ENCODE assay signal across 15 cellular contexts in the genomic region with DNA sequence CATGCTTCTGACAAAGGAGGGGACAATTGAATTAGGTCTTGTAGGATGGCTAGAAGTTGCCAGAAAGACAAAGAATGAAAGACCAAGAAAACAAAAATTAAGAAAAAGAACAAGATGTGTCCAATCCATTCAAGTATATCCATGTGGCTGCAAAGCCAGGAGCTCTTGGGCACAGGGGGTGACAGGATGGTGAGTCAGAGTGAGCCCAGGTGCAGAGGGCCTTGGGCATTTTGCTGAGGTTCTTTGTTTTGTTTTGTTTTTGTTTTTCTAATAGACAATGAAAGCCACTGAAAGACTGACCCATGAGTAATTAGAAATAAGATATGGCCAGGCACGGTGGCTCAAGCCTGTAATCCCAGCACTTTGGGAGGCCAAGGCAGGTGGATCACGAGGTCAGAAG.
DNase-seq lines count a peak whose midpoint lies in the region; ATAC-seq and TF ChIP-seq lines count a peak whose summit lies in the region.
"Had no signal": no experiment of that assay in that cellular context is flagged by ENCODE, and none has a peak within 500 bp of the region (broad histone marks: within the 10 kb centered on the region; RNA-seq: fewer than 3 reads in every experiment).

No MANE protein-coding gene starts in this region.

- CTCF ChIA-PET in MCF 10A (lab: Yijun Ruan, JAX): interaction anchor here (0.6 kb wide), 1 partner anchor 154 kb away, joined by 3 read pairs; no protein-coding TSS in a partner anchor
- CTCF ChIA-PET in Panc1 (lab: Charles Lee): no interaction called here

- in situ Hi-C loops in Panc1 (cut with HindIII; ENCODE audit: low pct_unique_long_range_greater_than_20kb, low sequenced_read_pairs): no loop called here

- H3K9me3 Mint-ChIP-seq in MCF 10A (ENCODE audit: unreplicated experiment): no peaks in the 10 kb centered on the region

- H3K27ac Mint-ChIP-seq in MCF 10A (ENCODE audit: low read depth, unreplicated experiment): no peak overlapping the region

- peaks cover 7% of the 10 kb centered on the region for H3K4me1 Mint-ChIP-seq in MCF 10A (ENCODE audit: insufficient read depth, unreplicated experiment)

- no peak overlapping the region for H3K4me3 Mint-ChIP-seq in MCF 10A (ENCODE audit: unreplicated experiment)

- H3K27ac ChIP-seq in breast epithelium (no peak overlapping the region), Panc1 (ENCODE audit: low read length) (no peak overlapping the region), esophagus muscularis mucosa (replicated peaks in 1 of 4) (no peak overlapping the region), MM.1S (ENCODE audit: low read length) (no peak overlapping the region)
- H3K27ac ChIP-seq: BLaER1 treated with 17β-estradiol and CSF1 and Interleukin-3, amounts not matched to agents 10 nM and 100 nM had no signal

- H3K27me3 ChIP-seq in breast epithelium (no peaks in the 10 kb centered on the region), Panc1 (ENCODE audit: control insufficient read depth, insufficient read depth, low read length) (no peaks in the 10 kb centered on the region), esophagus muscularis mucosa (no peaks in the 10 kb centered on the region), MM.1S (replicated peaks; ENCODE audit: insufficient read depth, low read length) (no peaks in the 10 kb centered on the region)
- H3K27me3 ChIP-seq: BLaER1 treated with 17β-estradiol and CSF1 and Interleukin-3, amounts not matched to agents 10 nM and 100 nM had no signal

- H2AFZ ChIP-seq in MM.1S (ENCODE audit: low read length): no peak overlapping the region

- no peaks in the 10 kb centered on the region for H4K20me1 ChIP-seq in MM.1S (ENCODE audit: insufficient read depth, low read length)
- H4K20me1 ChIP-seq: BLaER1 treated with 17β-estradiol and CSF1 and Interleukin-3, amounts not matched to agents 10 nM and 100 nM had no signal

- no peaks in the 10 kb centered on the region for H3K36me3 Mint-ChIP-seq in MCF 10A (ENCODE audit: insufficient read depth, unreplicated experiment)

- peak; percentile 69 for DNase-seq in MCF 10A (ENCODE audit: unreplicated experiment)
- DNase-seq in breast epithelium (ENCODE audit: low spot score in 2 of 2): no peak
- no peak for DNase-seq in Panc1 (ENCODE audit: low read depth, low spot score)
- peak; percentile 39 for DNase-seq in esophagus muscularis mucosa (ENCODE audit: extremely low spot score)
- DNase-seq in MM.1S: no peak
- DNase-seq in NCI-H510A treated with DMSO at 0.1 percent for 48 hours (lab: John Stamatoyannopoulos, UW): no peak
- DNase-seq in NCI-H526 treated with DMSO at 0.1 percent for 48 hours (lab: John Stamatoyannopoulos, UW): no peak
- DNase-seq: 8988T, NCI-H1092, NCI-H1694 treated with DMSO at 0.1 percent for 48 hours, SHP77 had no signal

- H3K27me3 Mint-ChIP-seq in MCF 10A (ENCODE audit: insufficient read depth, unreplicated experiment): no peaks in the 10 kb centered on the region

- ATAC-seq in Panc1: peak; percentile 76
- ATAC-seq in GM21390 (IDR thresholded peaks at IDR 0.05; ENCODE audit: unreplicated experiment): no peak
- ATAC-seq: GM12878 had no signal

- H3K4me1 ChIP-seq in breast epithelium (no peaks in the 10 kb centered on the region), Panc1 (ENCODE audit: control insufficient read depth, insufficient read depth, low read length) (no peaks in the 10 kb centered on the region), esophagus muscularis mucosa (peaks cover 0 to 8% (median 6%) of the 10 kb centered on the region in 4 donors), MM.1S (ENCODE audit: low read length) (no peaks in the 10 kb centered on the region)
- H3K4me1 ChIP-seq: BLaER1 treated with 17β-estradiol and CSF1 and Interleukin-3, amounts not matched to agents 10 nM and 100 nM; HAP-1 had no signal

- no peak for TF ChIP-seq EP300 in esophagus muscularis mucosa (IDR thresholded peaks at IDR 0.05)

- TF ChIP-seq POLR2A in breast epithelium (IDR thresholded peaks at IDR 0.05) (no peak), esophagus muscularis mucosa (IDR thresholded peaks at IDR 0.05; ENCODE audit: low read depth) (no peak)

- POLR2A ChIA-PET in MCF 10A (lab: Yijun Ruan, JAX): interaction anchor here (0.6 kb wide), 1 partner anchor 332 kb away, joined by 3 read pairs; no protein-coding TSS in a partner anchor
- POLR2A ChIA-PET in Panc1 (lab: Charles Lee): no interaction called here

- no peak overlapping the region for H3K4me3 ChIP-seq in breast epithelium
- H3K4me3 ChIP-seq in Panc1 (ENCODE audit: low read depth in 2 of 2, low read length in 2 of 2): no peak overlapping the region
- no peak overlapping the region for H3K4me3 ChIP-seq in esophagus muscularis mucosa
- no peak overlapping the region for H3K4me3 ChIP-seq in MM.1S (ENCODE audit: low read length)
- H3K4me3 ChIP-seq: BLaER1 treated with 17β-estradiol and CSF1 and Interleukin-3, amounts not matched to agents 10 nM and 100 nM; GM12878; HAP-1 had no signal

- BruUV-seq in MCF 10A (replicated peaks; lab: Mats Ljungman, UMichigan) (no TSS peak), Panc1 (replicated peaks; lab: Mats Ljungman, UMichigan) (no TSS peak)

- H3K9me3 ChIP-seq in breast epithelium: no peaks in the 10 kb centered on the region
- no peaks in the 10 kb centered on the region for H3K9me3 ChIP-seq in Panc1 (ENCODE audit: control insufficient read depth, insufficient read depth, low read depth, low read length)
- no peaks in the 10 kb centered on the region for H3K9me3 ChIP-seq in esophagus muscularis mucosa
- no peaks in the 10 kb centered on the region for H3K9me3 ChIP-seq in MM.1S (replicated peaks; ENCODE audit: insufficient read depth, low read length)
- H3K9me3 ChIP-seq: BLaER1 treated with 17β-estradiol and CSF1 and Interleukin-3, amounts not matched to agents 10 nM and 100 nM; HAP-1 had no signal

- H3K36me3 ChIP-seq in breast epithelium (no peaks in the 10 kb centered on the region), Panc1 (ENCODE audit: control insufficient read depth, insufficient read depth, low read length) (no peaks in the 10 kb centered on the region), esophagus muscularis mucosa (no peaks in the 10 kb centered on the region), MM.1S (replicated peaks; ENCODE audit: insufficient read depth, low read length) (no peaks in the 10 kb centered on the region)
- H3K36me3 ChIP-seq: BLaER1 treated with 17β-estradiol and CSF1 and Interleukin-3, amounts not matched to agents 10 nM and 100 nM; HAP-1 had no signal

- H3K9me2 ChIP-seq in MM.1S (replicated peaks; ENCODE audit: insufficient read depth, low read length): no peaks in the 10 kb centered on the region

- TF ChIP-seq CTCF in MCF 10A (IDR thresholded peaks at IDR 0.05; ENCODE audit: unreplicated experiment): no peak
- no peak for TF ChIP-seq CTCF in breast epithelium (IDR thresholded peaks at IDR 0.05)
- TF ChIP-seq CTCF in Panc1 (IDR thresholded peaks at IDR 0.05): no peak
- TF ChIP-seq CTCF in esophagus muscularis mucosa (IDR thresholded peaks at IDR 0.05): no peak
- no peak for TF ChIP-seq CTCF in MM.1S (IDR thresholded peaks at IDR 0.05; ENCODE audit: low read length)

- intact Hi-C loops in MCF 10A (cut with micrococcal nuclease) (no loop called here), breast epithelium (cut with DNase I; ENCODE audit: low total_unique reads) (no loop called here), Panc1 (cut with micrococcal nuclease; ENCODE audit: unreplicated experiment) (no loop called here), esophagus muscularis mucosa (cut with DNase I) (no loop called here)

- 81% methylated on average over 2 of the region's 2 CpGs for WGBS in esophagus muscularis mucosa

- no peaks in the 10 kb centered on the region for H3K79me2 ChIP-seq in MM.1S (ENCODE audit: low read length)

- H3F3A ChIP-seq in MM.1S (ENCODE audit: insufficient read depth, low read length): no peaks in the 10 kb centered on the region

- H3K4me2 ChIP-seq in MM.1S (ENCODE audit: low read depth, low read length): no peak overlapping the region
- H3K4me2 ChIP-seq: BLaER1 treated with 17β-estradiol and CSF1 and Interleukin-3, amounts not matched to agents 10 nM and 100 nM had no signal

- no peak overlapping the region for H3K9ac ChIP-seq in MM.1S (ENCODE audit: low read length)
- H3K9ac ChIP-seq: BLaER1 treated with 17β-estradiol and CSF1 and Interleukin-3, amounts not matched to agents 10 nM and 100 nM had no signal

Comparison
In these comparisons a context has a peak if more than half of its experiments do, and no peak if none do; other contexts are left out.
1. DNase-seq: peak in MCF 10A (single experiment) and esophagus muscularis mucosa (single experiment); none in breast epithelium (0 of 2), Panc1 (single experiment), MM.1S (single experiment), NCI-H510A treated with DMSO at 0.1 percent for 48 hours (single experiment) and NCI-H526 treated with DMSO at 0.1 percent for 48 hours (single experiment).